Comparison of ENCODE assay signal across 1 cellular context in genomic region chr9:121169094-121169601, GRCh38.
TF ChIP-seq lines count a peak whose summit lies in the region.

No MANE protein-coding gene starts in this region.

TF ChIP-seq in GM23338, 12 proteins besides CTCF, POLR2A, EP300 and RAD21 (continued from another document):
- TF ChIP-seq ZNF462 (CRISPR knock-in tag; IDR thresholded peaks at IDR 0.05) (no peak), ETS1 (IDR thresholded peaks at IDR 0.05) (no peak)
